Comparison of ENCODE assay signal across 8 cellular contexts in the genomic region with DNA sequence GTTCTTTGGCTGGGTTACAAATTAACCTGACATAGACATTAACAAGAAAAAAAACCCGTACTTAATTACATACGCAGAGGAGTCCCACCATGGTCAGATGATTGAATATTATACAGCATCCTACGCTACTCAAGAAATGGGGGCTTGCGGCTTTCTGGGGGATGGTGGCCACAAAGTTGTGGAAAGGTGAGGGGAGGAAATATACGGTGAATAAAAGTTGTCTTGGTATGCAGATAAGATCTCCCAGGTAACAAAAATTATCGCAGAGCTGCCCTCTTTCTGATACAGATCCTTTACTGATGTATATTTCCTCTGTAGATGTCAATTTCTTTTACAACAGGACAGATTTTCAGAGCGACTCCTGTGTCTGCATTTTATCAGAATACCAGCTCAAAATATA. TPM values are rescaled to one million over a fixed set of nuclear protein-coding genes. Genes with fewer than 3 reads are reported as not detected.
DNase-seq lines count a peak whose midpoint lies in the region; ATAC-seq and TF ChIP-seq lines count a peak whose summit lies in the region.

No MANE protein-coding gene starts in this region.

- ATAC-seq in WTC11 (no peak), GM21619 (IDR thresholded peaks at IDR 0.05; ENCODE audit: unreplicated experiment) (no peak), GM18517 (IDR thresholded peaks at IDR 0.05; ENCODE audit: unreplicated experiment) (no peak)

- H3K4me3 Mint-ChIP-seq in HFFc6 (peak overlapping the region; percentile 100), WTC11 (peak overlapping the region; percentile 97), glutamatergic neuron (ENCODE audit: unreplicated experiment) (peak overlapping the region; percentile 100)

- H3K27me3 Mint-ChIP-seq in HFFc6 (ENCODE audit: insufficient read depth), result no peaks in the 10 kb centered on the region; the same call in 1 of the 2 replicates
- H3K27me3 Mint-ChIP-seq in WTC11 (ENCODE audit: low read depth), result peaks cover 3% of the 10 kb centered on the region; the same call in 1 of the 2 replicates
- H3K27me3 Mint-ChIP-seq in glutamatergic neuron (ENCODE audit: unreplicated experiment), result peaks cover 10% of the 10 kb centered on the region

- TF ChIP-seq CTCF in HFFc6 (IDR thresholded peaks at IDR 0.05) (no peak), WTC11 (IDR thresholded peaks at IDR 0.05) (no peak), glutamatergic neuron (IDR thresholded peaks at IDR 0.05; ENCODE audit: partially characterized antibody, unreplicated experiment) (no peak)

- peak overlapping the region in 19 of 21 experiments; percentile 83 to 98 (median 96) for H3K27ac ChIP-seq in skin epidermis

- CTCF ChIA-PET in WTC11 (lab: Charles Lee), result interaction anchor here (1.0 kb wide), 1 partner anchor 8 kb away, joined by 3 read pairs; no protein-coding TSS in a partner anchor

- H3K4me1 Mint-ChIP-seq in HFFc6 (ENCODE audit: low read depth) (peaks cover 71% of the 10 kb centered on the region), WTC11 (peaks cover 38% of the 10 kb centered on the region), glutamatergic neuron (ENCODE audit: low read depth, unreplicated experiment) (peaks cover 25% of the 10 kb centered on the region)

- H3K36me3 Mint-ChIP-seq in HFFc6 (ENCODE audit: low read depth), result peaks cover 27% of the 10 kb centered on the region; the same call in 1 of the 2 replicates
- peaks cover 23% of the 10 kb centered on the region for H3K36me3 Mint-ChIP-seq in WTC11
- no peaks in the 10 kb centered on the region for H3K36me3 Mint-ChIP-seq in glutamatergic neuron (ENCODE audit: unreplicated experiment)

- POLR2A ChIA-PET in WTC11 (lab: Charles Lee), result no interaction called here

- no peaks in the 10 kb centered on the region for H3K9me3 Mint-ChIP-seq in HFFc6
- H3K9me3 Mint-ChIP-seq in WTC11, result no peaks in the 10 kb centered on the region
- peaks cover 4% of the 10 kb centered on the region for H3K9me3 Mint-ChIP-seq in glutamatergic neuron (ENCODE audit: unreplicated experiment)

- H3K4me3 ChIP-seq in skin epidermis, result peak overlapping the region; percentile 59 to 95 (median 66)

- DNase-seq in HFFc6, result no peak
- DNase-seq in WTC11 (ENCODE audit: low spot score), result no peak
- DNase-seq in glutamatergic neuron, result no peak
- DNase-seq in NCI-H345 treated with DMSO at 0.1 percent for 48 hours (lab: John Stamatoyannopoulos, UW; ENCODE audit: unreplicated experiment), result no peak
- DNase-seq in middle frontal gyrus (ENCODE audit: extremely low spot score, low spot score), result no peak

- peak overlapping the region; percentile 99 for H3K27ac Mint-ChIP-seq in HFFc6
- peak overlapping the region; percentile 83 for H3K27ac Mint-ChIP-seq in WTC11
- H3K27ac Mint-ChIP-seq in glutamatergic neuron (ENCODE audit: unreplicated experiment), result peak overlapping the region; percentile 98

TF ChIP-seq in WTC11, 78 proteins besides CTCF, POLR2A, EP300 and RAD21:
- TF ChIP-seq ERG (CRISPR knock-in tag; IDR thresholded peaks at IDR 0.05) (no peak), AR (CRISPR knock-in tag; IDR thresholded peaks at IDR 0.05) (no peak)

RNA-seq across cellular contexts. Expression of gene DCAF16, which starts 0.9 kb away (rescaled TPM):
- total RNA-seq in HFFc6 (2021; fragmentation: NEBNext Ultra II Directional; extraction: Animal tissue kit (Norgen Biotek cat#: 25700)), result 10 to 100 TPM; 18.0 to 24.0 (median 20.1) TPM
- total RNA-seq in WTC11 (2021), result 43.4 to 53.6 TPM (median 49.5 TPM) in 3 replicates
- 39.5 TPM for total RNA-seq in glutamatergic neuron (ENCODE audit: unreplicated experiment)

RNA-seq across cellular contexts. Expression of gene NCAPG, which starts 1.1 kb away (rescaled TPM):
- 10 to 100 TPM; 16.2 to 39.2 (median 32.7) TPM for total RNA-seq in HFFc6 (2021; fragmentation: NEBNext Ultra II Directional; extraction: Animal tissue kit (Norgen Biotek cat#: 25700))
- total RNA-seq in WTC11 (2021), result 54.7 to 61.9 TPM (median 55.9 TPM) in 3 replicates
- 6.0 TPM for total RNA-seq in glutamatergic neuron (ENCODE audit: unreplicated experiment)

RNA-seq across cellular contexts. Expression of gene FAM184B, which starts 28.2 kb away (rescaled TPM):
- total RNA-seq in HFFc6 (2021; fragmentation: NEBNext Ultra II Directional; extraction: Animal tissue kit (Norgen Biotek cat#: 25700)), result under 1 TPM in 2 of 6 experiments, not detected in 4; 0.02 to 0.05 TPM
- 0.11 to 0.23 TPM (median 0.17 TPM) in 3 replicates for total RNA-seq in WTC11 (2021)
- not detected for total RNA-seq in glutamatergic neuron (ENCODE audit: unreplicated experiment)
